Comparison of ENCODE assay signal across 9 cellular contexts in genomic region chr11:128291043-128291442, GRCh38.
DNase-seq lines count a peak whose midpoint lies in the region; ATAC-seq and TF ChIP-seq lines count a peak whose summit lies in the region.
"Had no signal": no experiment of that assay in that cellular context is flagged by ENCODE, and none has a peak within 500 bp of the region (broad histone marks: within the 10 kb centered on the region; RNA-seq: fewer than 3 reads in every experiment).

No MANE protein-coding gene starts in this region.

- H3K4me1 Mint-ChIP-seq in activated CD4-positive, alpha-beta T cell treated with anti-CD3 and anti-CD28 coated beads, Interleukin-2, amount 10 ng/mL, durations not matched to agents 24 days and 14 days, result peaks cover 88% of the 10 kb centered on the region
- peaks cover 94% of the 10 kb centered on the region for H3K4me1 Mint-ChIP-seq in stimulated activated effector memory CD8-positive, alpha-beta T cell treated with anti-CD3 and anti-CD28 coated beads, Interleukin-12 subunit alpha, Interleukin-12 subunit beta, amount 100 ng/mL, for 72 hours
- no peaks in the 10 kb centered on the region for H3K4me1 Mint-ChIP-seq in glutamatergic neuron (ENCODE audit: low read depth, unreplicated experiment)

- H3K36me3 Mint-ChIP-seq in activated CD4-positive, alpha-beta T cell treated with anti-CD3 and anti-CD28 coated beads, Interleukin-2, amount 10 ng/mL, durations not matched to agents 24 days and 14 days (ENCODE audit: low read depth), result peaks cover 25% of the 10 kb centered on the region
- H3K36me3 Mint-ChIP-seq in stimulated activated effector memory CD8-positive, alpha-beta T cell treated with anti-CD3 and anti-CD28 coated beads, Interleukin-12 subunit alpha, Interleukin-12 subunit beta, amount 100 ng/mL, for 72 hours, result peaks cover 42% of the 10 kb centered on the region
- H3K36me3 Mint-ChIP-seq in glutamatergic neuron (ENCODE audit: unreplicated experiment), result no peaks in the 10 kb centered on the region

- peak; percentile 79 for DNase-seq in activated CD4-positive, alpha-beta T cell treated with anti-CD3 and anti-CD28 coated beads, Interleukin-2, amount 10 ng/mL, durations not matched to agents 24 days and 14 days
- no peak for DNase-seq in activated CD4-positive, alpha-beta T cell treated with anti-CD3 and anti-CD28 coated beads for 48 hours
- peak in 2 of 3 donors; percentile 28 to 54 for DNase-seq in Peyer's patch
- peak; percentile 14 for DNase-seq in germinal center (ENCODE audit: low spot score)
- DNase-seq in stimulated activated effector memory CD8-positive, alpha-beta T cell treated with anti-CD3 and anti-CD28 coated beads, Interleukin-12 subunit alpha, Interleukin-12 subunit beta, amount 100 ng/mL, for 72 hours (ENCODE audit: low spot score in 2 of 2), result peak in 1 of 2 donors; percentile 66
- no peak for DNase-seq in glutamatergic neuron
- no peak for DNase-seq in stimulated activated CD4-positive, alpha-beta T cell treated with anti-CD3 and anti-CD28 coated beads, Interleukin-4, amount 100 ng/mL, for 1 hour
- DNase-seq: MG63 had no signal

- H3K27me3 ChIP-seq in Peyer's patch, result no peaks in the 10 kb centered on the region
- H3K27me3 ChIP-seq: MG63 had no signal

- intact Hi-C loops in activated CD4-positive, alpha-beta T cell treated with anti-CD3 and anti-CD28 coated beads, Interleukin-2, amount 10 ng/mL, durations not matched to agents 24 days and 14 days (cut with micrococcal nuclease), result loop anchor here (2.0 kb wide), 1 partner anchor 540 kb away; no protein-coding TSS in a partner anchor

- TF ChIP-seq POLR2A in Peyer's patch (IDR thresholded peaks at IDR 0.05), result no peak

- H3K9me3 Mint-ChIP-seq in activated CD4-positive, alpha-beta T cell treated with anti-CD3 and anti-CD28 coated beads, Interleukin-2, amount 10 ng/mL, durations not matched to agents 24 days and 14 days, result peaks cover 11% of the 10 kb centered on the region
- peaks cover 8% of the 10 kb centered on the region for H3K9me3 Mint-ChIP-seq in stimulated activated effector memory CD8-positive, alpha-beta T cell treated with anti-CD3 and anti-CD28 coated beads, Interleukin-12 subunit alpha, Interleukin-12 subunit beta, amount 100 ng/mL, for 72 hours
- H3K9me3 Mint-ChIP-seq in glutamatergic neuron (ENCODE audit: unreplicated experiment), result peaks cover 2% of the 10 kb centered on the region

- peak overlapping the region; percentile 93 for H3K4me3 Mint-ChIP-seq in activated CD4-positive, alpha-beta T cell treated with anti-CD3 and anti-CD28 coated beads, Interleukin-2, amount 10 ng/mL, durations not matched to agents 24 days and 14 days
- H3K4me3 Mint-ChIP-seq in stimulated activated effector memory CD8-positive, alpha-beta T cell treated with anti-CD3 and anti-CD28 coated beads, Interleukin-12 subunit alpha, Interleukin-12 subunit beta, amount 100 ng/mL, for 72 hours, result peak overlapping the region; percentile 79
- H3K4me3 Mint-ChIP-seq in glutamatergic neuron (ENCODE audit: unreplicated experiment), result no peak overlapping the region

- no peak for ATAC-seq in stimulated activated effector memory CD8-positive, alpha-beta T cell treated with anti-CD3 and anti-CD28 coated beads, Interleukin-12 subunit alpha, Interleukin-12 subunit beta, amount 100 ng/mL, for 72 hours
- ATAC-seq in GM19452 (IDR thresholded peaks at IDR 0.05; ENCODE audit: unreplicated experiment), result no peak

- peak overlapping the region; percentile 4 to 29 (median 16) for H3K4me3 ChIP-seq in Peyer's patch
- H3K4me3 ChIP-seq: MG63 had no signal

- peaks cover 0 to 36% (median 7%) of the 10 kb centered on the region in 4 donors for H3K4me1 ChIP-seq in Peyer's patch

- no peaks in the 10 kb centered on the region for H3K27me3 Mint-ChIP-seq in activated CD4-positive, alpha-beta T cell treated with anti-CD3 and anti-CD28 coated beads, Interleukin-2, amount 10 ng/mL, durations not matched to agents 24 days and 14 days
- H3K27me3 Mint-ChIP-seq in glutamatergic neuron (ENCODE audit: unreplicated experiment), result peaks cover 6% of the 10 kb centered on the region

- TF ChIP-seq CTCF in Peyer's patch (IDR thresholded peaks at IDR 0.05) (no peak), glutamatergic neuron (IDR thresholded peaks at IDR 0.05; ENCODE audit: partially characterized antibody, unreplicated experiment) (no peak)

- H3K9me3 ChIP-seq in Peyer's patch, result no peaks in the 10 kb centered on the region
- H3K9me3 ChIP-seq: MG63 had no signal

- peak overlapping the region; percentile 99 for H3K27ac Mint-ChIP-seq in activated CD4-positive, alpha-beta T cell treated with anti-CD3 and anti-CD28 coated beads, Interleukin-2, amount 10 ng/mL, durations not matched to agents 24 days and 14 days
- peak overlapping the region; percentile 99 for H3K27ac Mint-ChIP-seq in stimulated activated effector memory CD8-positive, alpha-beta T cell treated with anti-CD3 and anti-CD28 coated beads, Interleukin-12 subunit alpha, Interleukin-12 subunit beta, amount 100 ng/mL, for 72 hours
- H3K27ac Mint-ChIP-seq in glutamatergic neuron (ENCODE audit: unreplicated experiment), result no peak overlapping the region

- no peaks in the 10 kb centered on the region for H3K36me3 ChIP-seq in Peyer's patch
- H3K36me3 ChIP-seq: MG63 had no signal

- peak overlapping the region; percentile 72 to 83 (median 80) for H3K27ac ChIP-seq in Peyer's patch

Comparison
In these comparisons a context has a peak if more than half of its experiments do, and no peak if none do; other contexts are left out.
1. DNase-seq: peak in activated CD4-positive, alpha-beta T cell treated with anti-CD3 and anti-CD28 coated beads, Interleukin-2, amount 10 ng/mL, durations not matched to agents 24 days and 14 days (single experiment), Peyer's patch (2 of 3) and germinal center (single experiment); none in activated CD4-positive, alpha-beta T cell treated with anti-CD3 and anti-CD28 coated beads for 48 hours (single experiment), glutamatergic neuron (single experiment) and stimulated activated CD4-positive, alpha-beta T cell treated with anti-CD3 and anti-CD28 coated beads, Interleukin-4, amount 100 ng/mL, for 1 hour (single experiment).